ENCODE assay signal across 10 cellular contexts in genomic region chr14:89270439-89271227, GRCh38.
A peak's percentile ranks its signal among the peaks of the same experiment; 100 is the strongest.
DNase-seq lines count a peak whose midpoint lies in the region; ATAC-seq, FAIRE-seq and TF ChIP-seq lines count a peak whose summit lies in the region.
"Had no signal": no experiment of that assay in that cellular context is flagged by ENCODE, and none has a peak within 500 bp of the region (broad histone marks: within the 10 kb centered on the region; RNA-seq: fewer than 3 reads in every experiment).

No MANE protein-coding gene starts in this region.

- TF ChIP-seq RAD21 in GM12878 (IDR thresholded peaks at IDR 0.05; ENCODE audit: insufficient read depth, low read depth, low read length) = no peak

- H3K36me3 ChIP-seq in GM12878 (ENCODE audit: control insufficient read depth in 2 of 2, insufficient read depth in 2 of 2, low read length in 1 of 2) (peaks cover 3 to 8% of the 10 kb centered on the region in 2 experiments), stomach (peaks cover 0 to 11% (median 4%) of the 10 kb centered on the region in 4 donors), SJCRH30 (no peaks in the 10 kb centered on the region; the same call in 1 of the 2 replicates)

- H3K27ac ChIP-seq in GM12878 (ENCODE audit: control insufficient read depth, insufficient read depth) (no peak overlapping the region), stomach (peak overlapping the region in 1 of 5 donors; percentile 7), SJCRH30 (no peak overlapping the region)
- H3K27ac ChIP-seq: spleen had no signal

- no peak for TF ChIP-seq CTCF in GM12878 (IDR thresholded peaks at IDR 0.05 in 2 of 3, conservative IDR thresholded peaks at IDR 0.05 in 1 of 3; ENCODE audit: control insufficient read depth in 2 of 3, extremely low read depth in 1 of 3, insufficient read depth in 1 of 3, low read depth in 3 of 3, low read length in 3 of 3)
- TF ChIP-seq CTCF in stomach (IDR thresholded peaks at IDR 0.05) = no peak

- RAD21 ChIA-PET in GM12878 (lab: Charles Lee; ENCODE audit: unreplicated experiment) = interaction anchor here (1.4 kb wide), 1 partner anchor 34 kb away, joined by 6 read pairs; no protein-coding TSS in a partner anchor

- POLR2A ChIA-PET in GM12878 (lab: Charles Lee) = interaction anchor here (1.1 kb wide), 1 partner anchor 145 kb away, joined by 4 read pairs; no protein-coding TSS in a partner anchor

- H3K9me3 ChIP-seq in GM12878 (replicated peaks; ENCODE audit: control insufficient read depth, insufficient read depth, low read length) (no peaks in the 10 kb centered on the region), stomach (no peaks in the 10 kb centered on the region), SJCRH30 (replicated peaks) (no peaks in the 10 kb centered on the region)
- H3K9me3 ChIP-seq: spleen had no signal

- H3K4me1 ChIP-seq in GM12878 (ENCODE audit: control insufficient read depth, insufficient read depth, low read length) = peaks cover 50% of the 10 kb centered on the region
- H3K4me1 ChIP-seq in stomach = peaks cover 0 to 72% (median 33%) of the 10 kb centered on the region in 4 donors
- H3K4me1 ChIP-seq in SJCRH30 = no peaks in the 10 kb centered on the region

- SMC1A ChIA-PET in GM12878 (lab: Charles Lee; ENCODE audit: uncharacterized antibody, unreplicated experiment) = interaction anchor here (0.6 to 0.8 kb wide), 2 partner anchors 93 to 99 kb away, joined by 3 to 4 read pairs; no protein-coding TSS in a partner anchor

- H3K4me2 ChIP-seq in GM12878 (ENCODE audit: control insufficient read depth, insufficient read depth) = no peak overlapping the region

- no peaks in the 10 kb centered on the region for H4K20me1 ChIP-seq in GM12878 (ENCODE audit: control insufficient read depth, insufficient read depth)

- no peaks in the 10 kb centered on the region for H3K27me3 ChIP-seq in GM12878 (replicated peaks in 1 of 2; ENCODE audit: control insufficient read depth in 2 of 2, insufficient read depth in 2 of 2, low read length in 1 of 2)
- H3K27me3 ChIP-seq in stomach = no peaks in the 10 kb centered on the region
- H3K27me3 ChIP-seq in SJCRH30 = no peaks in the 10 kb centered on the region
- H3K27me3 ChIP-seq: spleen had no signal

- H2AFZ ChIP-seq in GM12878 (ENCODE audit: control insufficient read depth, low read depth, low read length) = no peak overlapping the region

- no peak overlapping the region for H3K9ac ChIP-seq in GM12878 (ENCODE audit: control insufficient read depth, insufficient read depth, low read length)

- CTCF ChIA-PET in GM12878 (lab: Yijun Ruan, JAX) = interaction anchor here (1.1 kb wide), 1 partner anchor 12 kb away, joined by 3 read pairs; no protein-coding TSS in a partner anchor

- H3K79me2 ChIP-seq in GM12878 (ENCODE audit: control insufficient read depth, insufficient read depth, low read length) = peaks cover 31% of the 10 kb centered on the region

- intact Hi-C loops in GM12878 (cut with micrococcal nuclease; ENCODE audit: unreplicated experiment) (no loop called here), stomach (cut with DNase I; ENCODE audit: low total_unique reads) (no loop called here)

- no TSS peak for BruUV-seq in GM12878 (replicated peaks; lab: Mats Ljungman, UMichigan)

- DNase-seq in GM12878 (ENCODE audit: low read depth, low spot score) (peak; percentile 30), stomach (peak; percentile 43), NCI-H226 (no peak), SJCRH30 (no peak)
- DNase-seq in activated CD4-positive, alpha-beta T cell treated with anti-CD3 and anti-CD28 coated beads, Interleukin-2, amount 50 U/mL, for 4 hours = no peak
- DNase-seq: amygdala, PC-3, spleen had no signal

- H3K4me3 ChIP-seq in GM12878 = no peak overlapping the region
- no peak overlapping the region for H3K4me3 ChIP-seq in stomach
- no peak overlapping the region for H3K4me3 ChIP-seq in SJCRH30
- H3K4me3 ChIP-seq: spleen had no signal

- FAIRE-seq in GM12878 (lab: Jason Lieb, UNC) = no peak

- TF ChIP-seq EP300 in GM12878 (IDR thresholded peaks at IDR 0.05; ENCODE audit: borderline replicate concordance in 1 of 2, control insufficient read depth in 1 of 2, low read depth in 2 of 2, low read length in 2 of 2) (no peak), stomach (IDR thresholded peaks at IDR 0.05) (no peak)

- WGBS in GM12878 (ENCODE audit: insufficient coverage, insufficient replicate concordance, low lambda C conversion rate, missing lambda C conversion rate) = 56% methylated on average over 7 of the region's 7 CpGs
- WGBS in stomach, 5 donors = 44 to 66% (median 50%) methylated on average over 7 of the region's 7 CpGs

- in situ Hi-C loops in GM12878 (cut with MboI) = no loop called here

- TF ChIP-seq POLR2A in GM12878 (IDR thresholded peaks at IDR 0.05; ENCODE audit: low read depth, low read length) (no peak), stomach (IDR thresholded peaks at IDR 0.05) (no peak)

- ATAC-seq in GM19324 (IDR thresholded peaks at IDR 0.05; ENCODE audit: low FRiP score, unreplicated experiment) (peak; percentile 52), HG03066 (IDR thresholded peaks at IDR 0.05; ENCODE audit: low read depth, unreplicated experiment) (peak; percentile 56), GM12878 (peak; percentile 84)
- ATAC-seq: PC-3 had no signal

TF ChIP-seq in GM12878, 131 proteins besides CTCF, POLR2A, EP300 and RAD21 (continues in another document):
- peak; percentile 90 for TF ChIP-seq BMI1 (IDR thresholded peaks at IDR 0.05; ENCODE audit: borderline replicate concordance)
- peak in 1 of 2 experiments; percentile 48; a peak in 1 of 3 replicates for TF ChIP-seq EGR1 (IDR thresholded peaks at IDR 0.05; ENCODE audit: borderline replicate concordance in 1 of 2, low read depth in 2 of 2, low read length in 2 of 2)
- peak; percentile 34 to 39; a peak in 3 of 4 replicates for TF ChIP-seq IKZF2 (IDR thresholded peaks at IDR 0.05)
- peak; percentile 47; the same call in 1 of the 2 replicates for TF ChIP-seq ZNF687 (IDR thresholded peaks at IDR 0.05)
- 0 out of 2 replicates have a peak, but pooled peaks have one; percentile 29 for TF ChIP-seq ZNF217 (IDR thresholded peaks at IDR 0.05)
- no peak for TF ChIP-seq SREBF2 (IDR thresholded peaks at IDR 0.05; ENCODE audit: low read length)
- TF ChIP-seq NR2F1 (conservative IDR thresholded peaks at IDR 0.05) = peak; percentile 74
- TF ChIP-seq NFYA (IDR thresholded peaks at IDR 0.05; ENCODE audit: borderline replicate concordance, low read depth, low read length) = no peak
- TF ChIP-seq BACH1 (IDR thresholded peaks at IDR 0.05; ENCODE audit: borderline replicate concordance) = 0 out of 2 replicates have a peak, but pooled peaks have one; percentile 15
- TF ChIP-seq IRF4 (IDR thresholded peaks at IDR 0.05; ENCODE audit: low read depth, low read length) = 0 out of 2 replicates have a peak, but pooled peaks have one; percentile 29
- no peak for TF ChIP-seq RELA (IDR thresholded peaks at IDR 0.05; ENCODE audit: borderline replicate concordance, partially characterized antibody)
- TF ChIP-seq RAD51 (IDR thresholded peaks at IDR 0.05) = peak; percentile 85
- no peak for TF ChIP-seq KAT2A (conservative IDR thresholded peaks at IDR 0.05; ENCODE audit: control insufficient read depth, low read depth, low read length)
- TF ChIP-seq SMAD5 (IDR thresholded peaks at IDR 0.05; ENCODE audit: low read depth) = no peak
- TF ChIP-seq DPF2 (IDR thresholded peaks at IDR 0.05) = peak; percentile 72
- TF ChIP-seq ATF3 (IDR thresholded peaks at IDR 0.05; ENCODE audit: borderline replicate concordance, extremely low read depth, low read depth, low read length) = no peak

Comparison
In these comparisons a context has a peak if more than half of its experiments do, and no peak if none do; other contexts are left out.
1. DNase-seq: peak in GM12878 (single experiment) and stomach (single experiment); none in NCI-H226 (single experiment), SJCRH30 (0 of 2) and activated CD4-positive, alpha-beta T cell treated with anti-CD3 and anti-CD28 coated beads, Interleukin-2, amount 50 U/mL, for 4 hours (0 of 2).
2. Peak in every context shown above with its lines, with median percentiles within 50 percentile points of each other: ATAC-seq.